18 cellular contexts compared by ENCODE assay signal in the genomic region with DNA sequence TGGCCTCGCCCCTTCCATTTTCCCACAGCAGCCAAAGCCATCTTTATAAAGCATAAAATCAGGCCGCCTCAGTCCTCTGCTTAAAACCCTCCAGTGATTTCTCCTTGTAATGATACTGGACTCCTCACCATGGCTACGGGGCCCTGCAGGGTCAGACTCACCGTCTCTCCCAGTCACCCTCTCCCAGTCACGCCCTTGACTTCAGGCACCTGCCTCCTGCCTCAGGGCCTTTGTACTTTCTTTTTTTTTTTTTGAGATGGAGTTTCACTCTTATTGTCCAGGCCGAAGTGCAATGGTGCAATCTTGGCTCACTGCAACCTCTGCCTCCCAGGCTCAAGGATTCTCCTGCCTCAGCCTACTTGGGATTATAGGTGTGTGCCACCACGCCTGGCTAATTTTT. TPM values are rescaled to one million over a fixed set of nuclear protein-coding genes. Genes with fewer than 3 reads are reported as not detected.
A peak's percentile ranks its signal among the peaks of the same experiment; 100 is the strongest.
DNase-seq lines count a peak whose midpoint lies in the region; ATAC-seq and TF ChIP-seq lines count a peak whose summit lies in the region.
"Had no signal": no experiment of that assay in that cellular context is flagged by ENCODE, and none has a peak within 500 bp of the region (broad histone marks: within the 10 kb centered on the region; RNA-seq: fewer than 3 reads in every experiment).

No MANE protein-coding gene starts in this region.

- WGBS in gastroesophageal sphincter (ENCODE audit: low coverage in 1 of 2), 2 donors = 88 to 89% methylated on average over 5 to 6 of the region's 7 CpGs
- 31 to 57% methylated on average over 7 of the region's 7 CpGs for WGBS in esophagus squamous epithelium, 2 donors

- peak overlapping the region; percentile 18 for H3K27ac Mint-ChIP-seq in T-helper 1 cell treated with Interleukin-12 subunit alpha and Interleukin-12 subunit beta and Interleukin-4 antibody, amounts not matched to agents 30 μg/mL and 1 μg/mL, for 36 hours
- peak overlapping the region in 2 of 3 donors; percentile 14 to 84 for H3K27ac Mint-ChIP-seq in IgD-negative memory B cell
- peak overlapping the region; percentile 9 for H3K27ac Mint-ChIP-seq in activated naive CD8-positive, alpha-beta T cell treated with anti-CD3 and anti-CD28 coated beads for 36 hours
- peak overlapping the region in 8 of 9 donors; percentile 21 to 86 (median 64) for H3K27ac Mint-ChIP-seq in naive thymus-derived CD4-positive, alpha-beta T cell
- H3K27ac Mint-ChIP-seq: dendritic cell treated with granulocyte-macrophage colony-stimulating factor and Interleukin-4, amounts not matched to agents 40 ng/mL and 50 ng/mL, for 4 days; progenitor cell of endocrine pancreas had no signal

- H3K4me1 ChIP-seq in naive thymus-derived CD4-positive, alpha-beta T cell (ENCODE audit: control insufficient read depth in 2 of 2, insufficient read depth in 2 of 2, low read length in 2 of 2) = peaks cover 19 to 36% of the 10 kb centered on the region in 2 donors
- no peaks in the 10 kb centered on the region for H3K4me1 ChIP-seq in gastroesophageal sphincter
- peaks cover 0 to 43% (median 11%) of the 10 kb centered on the region in 3 donors for H3K4me1 ChIP-seq in esophagus squamous epithelium

- peaks cover 8% of the 10 kb centered on the region for H3K9me3 Mint-ChIP-seq in T-helper 1 cell treated with Interleukin-12 subunit alpha and Interleukin-12 subunit beta and Interleukin-4 antibody, amounts not matched to agents 30 μg/mL and 1 μg/mL, for 36 hours
- H3K9me3 Mint-ChIP-seq in IgD-negative memory B cell = peaks cover 0 to 7% (median 0%) of the 10 kb centered on the region in 3 donors
- H3K9me3 Mint-ChIP-seq in activated naive CD8-positive, alpha-beta T cell treated with anti-CD3 and anti-CD28 coated beads for 36 hours = peaks cover 8% of the 10 kb centered on the region
- H3K9me3 Mint-ChIP-seq in naive thymus-derived CD4-positive, alpha-beta T cell = peaks cover 0 to 6% (median 0%) of the 10 kb centered on the region in 11 donors
- H3K9me3 Mint-ChIP-seq: dendritic cell treated with granulocyte-macrophage colony-stimulating factor and Interleukin-4, amounts not matched to agents 40 ng/mL and 50 ng/mL, for 4 days had no signal

- no peak overlapping the region for H3K4me3 ChIP-seq in naive thymus-derived CD4-positive, alpha-beta T cell (ENCODE audit: low read length)
- no peak overlapping the region for H3K4me3 ChIP-seq in gastroesophageal sphincter
- H3K4me3 ChIP-seq in esophagus squamous epithelium = no peak overlapping the region
- H3K4me3 ChIP-seq: hepatocyte, suprapubic skin had no signal

- peaks cover 45% of the 10 kb centered on the region for H3K4me1 Mint-ChIP-seq in T-helper 1 cell treated with Interleukin-12 subunit alpha and Interleukin-12 subunit beta and Interleukin-4 antibody, amounts not matched to agents 30 μg/mL and 1 μg/mL, for 36 hours (ENCODE audit: low read depth)
- peaks cover 21 to 40% (median 35%) of the 10 kb centered on the region in 3 donors for H3K4me1 Mint-ChIP-seq in IgD-negative memory B cell
- peaks cover 52% of the 10 kb centered on the region for H3K4me1 Mint-ChIP-seq in activated naive CD8-positive, alpha-beta T cell treated with anti-CD3 and anti-CD28 coated beads for 36 hours
- peaks cover 38 to 80% (median 65%) of the 10 kb centered on the region in 7 donors for H3K4me1 Mint-ChIP-seq in naive thymus-derived CD4-positive, alpha-beta T cell

- H3K9me3 ChIP-seq in naive thymus-derived CD4-positive, alpha-beta T cell (ENCODE audit: control insufficient read depth in 2 of 3, low read length in 3 of 3) = no peaks in the 10 kb centered on the region
- H3K9me3 ChIP-seq in gastroesophageal sphincter (no peaks in the 10 kb centered on the region), esophagus squamous epithelium (no peaks in the 10 kb centered on the region)
- H3K9me3 ChIP-seq: suprapubic skin had no signal

- CTCF ChIA-PET in naive thymus-derived CD4-positive, alpha-beta T cell (lab: Charles Lee) = interaction anchor here (0.8 to 1.1 kb wide), 2 partner anchors 13 to 85 kb away, joined by 3 read pairs; no protein-coding TSS in a partner anchor

- DNase-seq in T-helper 1 cell (no peak), DMS114 treated with DMSO at 0.1 percent for 48 hours (lab: John Stamatoyannopoulos, UW; ENCODE audit: unreplicated experiment) (no peak), esophagus squamous epithelium (lab: John Stamatoyannopoulos, UW) (no peak)
- no peak for DNase-seq in activated naive CD8-positive, alpha-beta T cell treated with anti-CD3 and anti-CD28 coated beads for 36 hours
- DNase-seq in naive thymus-derived CD4-positive, alpha-beta T cell = no peak
- DNase-seq: activated T-cell treated with anti-CD3 and anti-CD28 coated beads for 4 hours, aorta, KBM-7, NCI-H1436, NCI-H446 had no signal

- H3K27me3 Mint-ChIP-seq in T-helper 1 cell treated with Interleukin-12 subunit alpha and Interleukin-12 subunit beta and Interleukin-4 antibody, amounts not matched to agents 30 μg/mL and 1 μg/mL, for 36 hours (ENCODE audit: low read depth) = no peaks in the 10 kb centered on the region
- H3K27me3 Mint-ChIP-seq in IgD-negative memory B cell = no peaks in the 10 kb centered on the region
- no peaks in the 10 kb centered on the region for H3K27me3 Mint-ChIP-seq in activated naive CD8-positive, alpha-beta T cell treated with anti-CD3 and anti-CD28 coated beads for 36 hours
- H3K27me3 Mint-ChIP-seq in naive thymus-derived CD4-positive, alpha-beta T cell = no peaks in the 10 kb centered on the region
- H3K27me3 Mint-ChIP-seq: dendritic cell treated with granulocyte-macrophage colony-stimulating factor and Interleukin-4, amounts not matched to agents 40 ng/mL and 50 ng/mL, for 4 days; progenitor cell of endocrine pancreas had no signal

- no peak for TF ChIP-seq POLR2A in gastroesophageal sphincter (IDR thresholded peaks at IDR 0.05)
- TF ChIP-seq POLR2A in esophagus squamous epithelium (IDR thresholded peaks at IDR 0.05) = no peak

- peaks cover 0 to 50% (median 5%) of the 10 kb centered on the region in 3 experiments for H3K36me3 ChIP-seq in naive thymus-derived CD4-positive, alpha-beta T cell (ENCODE audit: control insufficient read depth in 2 of 3, insufficient read depth in 3 of 3, low read length in 3 of 3)
- H3K36me3 ChIP-seq in gastroesophageal sphincter = peaks cover 0 to 34% of the 10 kb centered on the region in 2 donors
- peaks cover 0 to 19% (median 0%) of the 10 kb centered on the region in 3 donors for H3K36me3 ChIP-seq in esophagus squamous epithelium
- H3K36me3 ChIP-seq: suprapubic skin had no signal

- TF ChIP-seq CTCF in gastroesophageal sphincter (IDR thresholded peaks at IDR 0.05) = no peak
- no peak for TF ChIP-seq CTCF in esophagus squamous epithelium (IDR thresholded peaks at IDR 0.05)

- ATAC-seq in naive thymus-derived CD4-positive, alpha-beta T cell = no peak
- ATAC-seq in gastroesophageal sphincter = no peak
- ATAC-seq: left lobe of liver had no signal

- POLR2A ChIA-PET in naive thymus-derived CD4-positive, alpha-beta T cell (lab: Charles Lee) = interaction anchor here (0.5 to 4.6 kb wide), 6 partner anchors 8 to 70 kb away, joined by 4 to 16 read pairs (median 6); a partner anchor contains a TSS

- TF ChIP-seq EP300 in gastroesophageal sphincter (IDR thresholded peaks at IDR 0.05) = no peak

- H3K27ac ChIP-seq in naive thymus-derived CD4-positive, alpha-beta T cell (ENCODE audit: low read depth, low read length) = no peak overlapping the region
- H3K27ac ChIP-seq in gastroesophageal sphincter (no peak overlapping the region), esophagus squamous epithelium (peak overlapping the region in 2 of 4 donors; percentile 5 to 21)
- H3K27ac ChIP-seq: hepatocyte, suprapubic skin had no signal

- no peak overlapping the region for H3K4me3 Mint-ChIP-seq in T-helper 1 cell treated with Interleukin-12 subunit alpha and Interleukin-12 subunit beta and Interleukin-4 antibody, amounts not matched to agents 30 μg/mL and 1 μg/mL, for 36 hours
- peak overlapping the region in 2 of 4 donors; percentile 5 to 55 for H3K4me3 Mint-ChIP-seq in IgD-negative memory B cell
- no peak overlapping the region for H3K4me3 Mint-ChIP-seq in activated naive CD8-positive, alpha-beta T cell treated with anti-CD3 and anti-CD28 coated beads for 36 hours
- peak overlapping the region in 4 of 10 donors; percentile 3 to 60 (median 23) for H3K4me3 Mint-ChIP-seq in naive thymus-derived CD4-positive, alpha-beta T cell
- H3K4me3 Mint-ChIP-seq: dendritic cell treated with granulocyte-macrophage colony-stimulating factor and Interleukin-4, amounts not matched to agents 40 ng/mL and 50 ng/mL, for 4 days had no signal

- H3K27me3 ChIP-seq in naive thymus-derived CD4-positive, alpha-beta T cell (ENCODE audit: control insufficient read depth in 2 of 2, insufficient read depth in 2 of 2, low read length in 2 of 2) = no peaks in the 10 kb centered on the region
- no peaks in the 10 kb centered on the region for H3K27me3 ChIP-seq in gastroesophageal sphincter
- H3K27me3 ChIP-seq in esophagus squamous epithelium = no peaks in the 10 kb centered on the region
- H3K27me3 ChIP-seq: hepatocyte, suprapubic skin had no signal

- intact Hi-C loops in naive thymus-derived CD4-positive, alpha-beta T cell (cut with micrococcal nuclease) = no loop called here
- intact Hi-C loops in esophagus squamous epithelium (cut with DNase I) = no loop called here

- H3K36me3 Mint-ChIP-seq in T-helper 1 cell treated with Interleukin-12 subunit alpha and Interleukin-12 subunit beta and Interleukin-4 antibody, amounts not matched to agents 30 μg/mL and 1 μg/mL, for 36 hours (ENCODE audit: low read depth) = peaks cover 54% of the 10 kb centered on the region
- peaks cover 16% of the 10 kb centered on the region for H3K36me3 Mint-ChIP-seq in IgD-negative memory B cell
- peaks cover 62% of the 10 kb centered on the region for H3K36me3 Mint-ChIP-seq in activated naive CD8-positive, alpha-beta T cell treated with anti-CD3 and anti-CD28 coated beads for 36 hours
- peaks cover 14 to 53% (median 33%) of the 10 kb centered on the region in 5 donors for H3K36me3 Mint-ChIP-seq in naive thymus-derived CD4-positive, alpha-beta T cell

RNA-seq across cellular contexts. Expression of a gene that starts 47.8 kb away (rescaled TPM):
- 82.6 TPM for polyA plus RNA-seq in IgD-negative memory B cell
- total RNA-seq in activated naive CD8-positive, alpha-beta T cell treated with anti-CD3 and anti-CD28 coated beads for 36 hours = 100 to 1,000 TPM; 131 to 134 TPM
- 100 to 1,000 TPM; 269 to 313 (median 283) TPM for total RNA-seq in naive thymus-derived CD4-positive, alpha-beta T cell
- polyA plus RNA-seq in naive thymus-derived CD4-positive, alpha-beta T cell = 100 to 1,000 TPM in 1 of 2 donors, 10 to 100 TPM in 1; 74.9 to 174 TPM
- total RNA-seq in gastroesophageal sphincter (10 to 100 TPM in 3 of 4 donors, 1 to 10 TPM in 1; 8.2 to 18.2 (median 15.4) TPM), esophagus squamous epithelium (10 to 100 TPM in 1 of 4 donors, 1 to 10 TPM in 3; 4.1 to 11.8 (median 7.7) TPM)

Comparison
In these comparisons a context has a peak if more than half of its experiments do, and no peak if none do; other contexts are left out.
1. H3K27ac Mint-ChIP-seq: peak in every context shown above with its lines; median percentile 64 in naive thymus-derived CD4-positive, alpha-beta T cell; 49 in IgD-negative memory B cell; 18 in T-helper 1 cell treated with Interleukin-12 subunit alpha and Interleukin-12 subunit beta and Interleukin-4 antibody, amounts not matched to agents 30 μg/mL and 1 μg/mL, for 36 hours; 9 in activated naive CD8-positive, alpha-beta T cell treated with anti-CD3 and anti-CD28 coated beads for 36 hours.
2. RNA of a gene that starts 47.8 kb away (total RNA-seq): 269 to 313 TPM in naive thymus-derived CD4-positive, alpha-beta T cell and 131 to 134 TPM in activated naive CD8-positive, alpha-beta T cell treated with anti-CD3 and anti-CD28 coated beads for 36 hours; 8.2 to 18.2 TPM in gastroesophageal sphincter and 4.1 to 11.8 TPM in esophagus squamous epithelium; every median in the first group is over 4 times any median in the second.